Comparison of ENCODE assay signal across 8 cellular contexts in genomic region chr12:24997970-24998582, GRCh38. TPM values are rescaled to one million over a fixed set of nuclear protein-coding genes. Genes with fewer than 3 reads are reported as not detected.
DNase-seq lines count a peak whose midpoint lies in the region; ATAC-seq and TF ChIP-seq lines count a peak whose summit lies in the region.

No MANE protein-coding gene starts in this region.

- peaks cover 26% of the 10 kb centered on the region for H3K4me1 Mint-ChIP-seq in activated T-cell treated with anti-CD3 and anti-CD28 coated beads, Interleukin-2, amount 50 U/mL, for 4 hours (ENCODE audit: low read depth)

- no peaks in the 10 kb centered on the region for H3K36me3 ChIP-seq in OCI-LY7 (ENCODE audit: insufficient read depth, low read length)
- no peaks in the 10 kb centered on the region for H3K36me3 ChIP-seq in left lung

- H3K9me3 ChIP-seq in OCI-LY7 (ENCODE audit: low read length), result no peaks in the 10 kb centered on the region; the same call in 1 of the 2 replicates
- no peaks in the 10 kb centered on the region for H3K9me3 ChIP-seq in left lung

- BruUV-seq in OCI-LY7 (replicated peaks; lab: Mats Ljungman, UMichigan), result no TSS peak

- POLR2A ChIA-PET in OCI-LY7 (lab: Charles Lee) (interaction anchor here (0.7 to 17.9 kb wide), 14 partner anchors 8 to 119 kb away, joined by 3 to 911 read pairs (median 4); a partner anchor contains a TSS), RWPE1 (lab: Yijun Ruan, JAX; ENCODE audit: low non-redundant PET) (no interaction called here)

- no peaks in the 10 kb centered on the region for H3K27me3 ChIP-seq in left lung

- no peaks in the 10 kb centered on the region for H4K20me1 ChIP-seq in OCI-LY7 (ENCODE audit: insufficient read depth, low read length)

- intact Hi-C loops in OCI-LY7 (cut with micrococcal nuclease; ENCODE audit: unreplicated experiment) (loop anchor here (1.0 kb wide), 3 partner anchors 22 to 54 kb away; a partner anchor contains a TSS), left lung (cut with DNase I) (no loop called here)

- peaks cover 53% of the 10 kb centered on the region; the same call in 1 of the 2 replicates for H3K79me2 ChIP-seq in OCI-LY7 (ENCODE audit: insufficient read depth, low read depth, low read length)

- TF ChIP-seq CTCF in OCI-LY7 (conservative IDR thresholded peaks at IDR 0.05; ENCODE audit: low read length), result no peak
- TF ChIP-seq CTCF in left lung (IDR thresholded peaks at IDR 0.05), result no peak
- TF ChIP-seq CTCF in RWPE1 (conservative IDR thresholded peaks at IDR 0.05; ENCODE audit: low read depth), result no peak

- H3K27ac ChIP-seq in OCI-LY7 (ENCODE audit: low read depth, low read length, poor library complexity, severe bottlenecking) (peak overlapping the region; percentile 98), left lung (peak overlapping the region in 1 of 2 donors; percentile 14), RWPE1 (no peak overlapping the region)

- H3K9me2 ChIP-seq in OCI-LY7 (ENCODE audit: insufficient read depth, low read length), result no peaks in the 10 kb centered on the region

- H3K4me2 ChIP-seq in OCI-LY7 (ENCODE audit: low read length), result peak overlapping the region; percentile 93

- DNase-seq in activated T-cell treated with anti-CD3 and anti-CD28 coated beads, Interleukin-2, amount 50 U/mL, for 4 hours, result no peak
- DNase-seq in activated T-cell treated with anti-CD3 and anti-CD28 coated beads, Interleukin-2, amount 50 U/mL, for 1 hour, result no peak
- peak; percentile 96 for DNase-seq in OCI-LY7 (ENCODE audit: low spot score)
- no peak for DNase-seq in left lung
- DNase-seq in RWPE1 (ENCODE audit: low spot score), result no peak
- DNase-seq in islet precursor cell, result no peak
- no peak for DNase-seq in stimulated activated CD4-positive, alpha-beta T cell treated with anti-CD3 and anti-CD28 coated beads, Interleukin-15, amount 100 ng/mL, for 24 hours

- CTCF ChIA-PET in OCI-LY7 (lab: Charles Lee; ENCODE audit: unreplicated experiment) (interaction anchor here (0.8 to 2.3 kb wide), 5 partner anchors 21 to 58 kb away, joined by 3 to 12 read pairs (median 4); no protein-coding TSS in a partner anchor), RWPE1 (lab: Yijun Ruan, JAX) (interaction anchor here (0.9 kb wide), 1 partner anchor 21 kb away, joined by 3 read pairs; no protein-coding TSS in a partner anchor)

- H3K4me1 ChIP-seq in OCI-LY7 (ENCODE audit: insufficient read depth, low read length, poor library complexity, severe bottlenecking), result peaks cover 98% of the 10 kb centered on the region
- peaks cover 0 to 8% of the 10 kb centered on the region in 2 donors for H3K4me1 ChIP-seq in left lung

- H3K9me3 Mint-ChIP-seq in activated T-cell treated with anti-CD3 and anti-CD28 coated beads, Interleukin-2, amount 50 U/mL, for 4 hours, result no peaks in the 10 kb centered on the region

- H2AFZ ChIP-seq in OCI-LY7 (ENCODE audit: low read length), result no peak overlapping the region; the same call in 1 of the 2 replicates

- H3K4me3 ChIP-seq in OCI-LY7 (ENCODE audit: low read depth, low read length, poor library complexity, severe bottlenecking), result peak overlapping the region; percentile 63
- H3K4me3 ChIP-seq in left lung, result no peak overlapping the region

- H3K4me3 Mint-ChIP-seq in activated T-cell treated with anti-CD3 and anti-CD28 coated beads, Interleukin-2, amount 50 U/mL, for 4 hours, result peak overlapping the region; percentile 19

- no peaks in the 10 kb centered on the region for H3K36me3 Mint-ChIP-seq in activated T-cell treated with anti-CD3 and anti-CD28 coated beads, Interleukin-2, amount 50 U/mL, for 4 hours (ENCODE audit: insufficient read depth)

- peak; percentile 70 to 89 for ATAC-seq in activated T-cell treated with anti-CD3 and anti-CD28 coated beads, Interleukin-2, amount 50 U/mL, for 4 hours
- ATAC-seq in HG02884 (IDR thresholded peaks at IDR 0.05; ENCODE audit: unreplicated experiment) (peak; percentile 84), left lung (peak; percentile 21)

- peaks cover 2% of the 10 kb centered on the region for H3K27me3 Mint-ChIP-seq in activated T-cell treated with anti-CD3 and anti-CD28 coated beads, Interleukin-2, amount 50 U/mL, for 4 hours (ENCODE audit: low read depth)

RNA-seq across cellular contexts. Expression of gene BCAT1, which starts 49.2 kb away (rescaled TPM):
- 10 to 100 TPM; 19.2 to 39.0 (median 25.6) TPM for total RNA-seq in activated T-cell treated with anti-CD3 and anti-CD28 coated beads, Interleukin-2, amount 50 U/mL, for 4 hours
- total RNA-seq in OCI-LY7 (2014; rRNA removed; shearing (Covaris generic)), result 116 and 121 TPM in 2 replicates
- total RNA-seq in OCI-LY7 (2022) (194 and 207 TPM in 2 replicates), left lung (100 to 1,000 TPM in 1 of 2 donors, 10 to 100 TPM in 1; 74.7 to 131 TPM)

Comparison
In these comparisons a context has a peak if more than half of its experiments do, and no peak if none do; other contexts are left out.
1. ATAC-seq: peak in every context shown above with its lines; median percentile 84 in HG02884; 80 in activated T-cell treated with anti-CD3 and anti-CD28 coated beads, Interleukin-2, amount 50 U/mL, for 4 hours; 21 in left lung.